ENCODE assay signal across 7 cellular contexts in genomic region chr22:20742764-20743163, GRCh38. TPM values are rescaled to one million over a fixed set of nuclear protein-coding genes. Genes with fewer than 3 reads are reported as not detected.
"Had no signal": no experiment of that assay in that cellular context is flagged by ENCODE, and none has a peak within 500 bp of the region (broad histone marks: within the 10 kb centered on the region; RNA-seq: fewer than 3 reads in every experiment).

No MANE protein-coding gene starts in this region.

- H3K4me2 ChIP-seq: GM23338 had no signal

- FAIRE-seq: H1, H54, HepG2 had no signal

- H3K27ac ChIP-seq: HL-60 had no signal

- DNase-seq: H9, HCEC 1CT had no signal

- H2AFZ ChIP-seq: GM23338 had no signal

- H3K4me3 ChIP-seq: GM23338 had no signal

RNA-seq across cellular contexts. Expression of gene SERPIND1, which starts 31.1 kb away (rescaled TPM):
- total RNA-seq: GM23338, H1, H9 had no signal
- polyA plus RNA-seq: GM23338, H1 had no signal
